8 cellular contexts compared by ENCODE assay signal in the genomic region with DNA sequence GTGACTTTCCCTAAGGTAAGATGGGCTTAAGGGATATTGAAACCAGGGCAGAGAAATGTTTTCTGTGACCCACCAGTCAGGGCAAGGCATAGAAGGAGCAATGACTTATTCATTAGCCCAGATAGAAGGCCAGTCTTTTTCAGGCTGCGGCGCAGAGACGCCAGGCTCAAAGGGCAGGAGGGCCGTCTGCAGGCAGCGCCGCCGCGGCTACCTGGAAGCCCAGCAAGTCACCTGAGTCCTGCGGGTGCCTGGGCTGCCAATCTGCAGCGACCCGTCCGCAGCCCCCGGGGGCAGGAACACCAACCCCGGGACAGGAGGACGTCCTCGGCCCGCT. TPM values are rescaled to one million over a fixed set of nuclear protein-coding genes. Genes with fewer than 3 reads are reported as not detected.
DNase-seq lines count a peak whose midpoint lies in the region; TF ChIP-seq lines count a peak whose summit lies in the region.

No MANE protein-coding gene starts in this region.

- H3K4me3 ChIP-seq in AG10803 (ENCODE audit: low read length) (peak overlapping the region; percentile 29), epithelial cell of proximal tubule (ENCODE audit: low read depth, low read length) (peak overlapping the region; percentile 46), neuron (ENCODE audit: low read length) (peak overlapping the region; percentile 55)

- in situ Hi-C loops in KBM-7 (cut with MboI; ENCODE audit: low pct_unique_long_range_greater_than_20kb, low sequenced_read_pairs) = no loop called here

- DNase-seq in AG10803 (ENCODE audit: low read depth) (no peak), KBM-7 (peak; percentile 13), epithelial cell of proximal tubule (ENCODE audit: low read depth) (no peak), UCSD-AML1 (lab: John Stamatoyannopoulos, UW; ENCODE audit: unreplicated experiment) (no peak), SHP77 treated with DMSO at 0.1 percent for 48 hours (lab: John Stamatoyannopoulos, UW) (no peak), NCI-H226 (no peak), SW 1271 (lab: John Stamatoyannopoulos, UW) (no peak)

- peak overlapping the region; percentile 97 for H2AFZ ChIP-seq in neuron (ENCODE audit: low read depth, low read length)

- no peak for TF ChIP-seq CTCF in AG10803 (conservative IDR thresholded peaks at IDR 0.05; ENCODE audit: low read length)
- TF ChIP-seq CTCF in epithelial cell of proximal tubule (conservative IDR thresholded peaks at IDR 0.05; ENCODE audit: low read depth, low read length) = no peak

- H3K27me3 ChIP-seq in neuron (ENCODE audit: insufficient read depth, low read length) = peaks cover 47% of the 10 kb centered on the region

- peaks cover 4% of the 10 kb centered on the region for H3K4me1 ChIP-seq in neuron (ENCODE audit: insufficient read depth, low read length)

- H3K9me3 ChIP-seq in neuron (ENCODE audit: low read length) = no peaks in the 10 kb centered on the region

- no peaks in the 10 kb centered on the region for H3K36me3 ChIP-seq in neuron (ENCODE audit: insufficient read depth, low read length)

RNA-seq across cellular contexts. Expression of a gene that starts 0.3 kb away (rescaled TPM):
- total RNA-seq in epithelial cell of proximal tubule = 0.87 and 3.4 TPM in 2 replicates
